In genomic region chr3:186807231-186807630, GRCh38 we compare ENCODE assay signal across 8 cellular contexts. TPM values are rescaled to one million over a fixed set of nuclear protein-coding genes. Genes with fewer than 3 reads are reported as not detected.
DNase-seq lines count a peak whose midpoint lies in the region; ATAC-seq and TF ChIP-seq lines count a peak whose summit lies in the region.

No MANE protein-coding gene starts in this region.

- TF ChIP-seq CTCF in GM06990 (IDR thresholded peaks at IDR 0.05; ENCODE audit: insufficient read depth, low read length, poor library complexity, severe bottlenecking): no peak
- TF ChIP-seq CTCF in colonic mucosa (IDR thresholded peaks at IDR 0.05): no peak
- TF ChIP-seq CTCF in neural crest cell (conservative IDR thresholded peaks at IDR 0.05): no peak

- H3K27ac ChIP-seq in colonic mucosa: no peak overlapping the region

- in situ Hi-C loops in ACHN (cut with HindIII; ENCODE audit: low pct_ligation_motif_present, low pct_unique_long_range_greater_than_20kb, low sequenced_read_pairs): no loop called here

- H3K27me3 ChIP-seq in GM06990 (replicated peaks; ENCODE audit: control insufficient read depth, insufficient read depth, low read length) (no peaks in the 10 kb centered on the region), colonic mucosa (no peaks in the 10 kb centered on the region)

- DNase-seq in GM06990 (ENCODE audit: extremely low read depth, insufficient read length) (no peak), MV-4-11 (lab: John Stamatoyannopoulos, UW) (peak; percentile 13), colonic mucosa (no peak), neural crest cell (ENCODE audit: low read depth, low spot score) (no peak), ACHN (no peak), NCI-H774 (lab: John Stamatoyannopoulos, UW) (no peak)

- H3K27me3 Mint-ChIP-seq in neural crest cell (ENCODE audit: low read depth): no peaks in the 10 kb centered on the region

- peak overlapping the region; percentile 98 for H3K4me3 Mint-ChIP-seq in neural crest cell

- H3K9me3 ChIP-seq in colonic mucosa: no peaks in the 10 kb centered on the region

- ATAC-seq in GM18498 (IDR thresholded peaks at IDR 0.05; ENCODE audit: unreplicated experiment) (no peak), HG02623 (IDR thresholded peaks at IDR 0.05; ENCODE audit: unreplicated experiment) (no peak)

- intact Hi-C loops in colonic mucosa (cut with DNase I): no loop called here

- H3K27ac Mint-ChIP-seq in neural crest cell (ENCODE audit: unreplicated experiment): no peak overlapping the region

- H3K36me3 Mint-ChIP-seq in neural crest cell (ENCODE audit: low read depth): peaks cover 6% of the 10 kb centered on the region

- H3K4me3 ChIP-seq in GM06990 (replicated peaks; ENCODE audit: low read depth, low read length): peak overlapping the region; percentile 92
- H3K4me3 ChIP-seq in colonic mucosa: peak overlapping the region; percentile 57

- H3K4me1 ChIP-seq in colonic mucosa: peaks cover 7% of the 10 kb centered on the region

- H3K36me3 ChIP-seq in GM06990 (ENCODE audit: control insufficient read depth, insufficient read depth, low read length): no peaks in the 10 kb centered on the region; the same call in 1 of the 2 replicates
- H3K36me3 ChIP-seq in colonic mucosa: no peaks in the 10 kb centered on the region

- no peaks in the 10 kb centered on the region for H3K9me3 Mint-ChIP-seq in neural crest cell

- H3K9ac ChIP-seq in colonic mucosa (ENCODE audit: low read depth in 2 of 2, low read length in 2 of 2): peak overlapping the region in 1 of 2 donors; percentile 82

- peaks cover 22% of the 10 kb centered on the region for H3K4me1 Mint-ChIP-seq in neural crest cell

RNA-seq across cellular contexts. Expression of gene RFC4, which starts 0.9 kb away (rescaled TPM):
- total RNA-seq in colonic mucosa (10 to 100 TPM; 13.4 to 40.4 TPM), neural crest cell (105 and 107 TPM in 2 replicates)

RNA-seq across cellular contexts. Expression of gene EIF4A2, which starts 23.9 kb away (rescaled TPM):
- total RNA-seq in colonic mucosa (100 to 1,000 TPM; 337 to 366 TPM), neural crest cell (364 and 369 TPM in 2 replicates)

RNA-seq across cellular contexts. Expression of gene ADIPOQ, which starts 35.3 kb away (rescaled TPM):
- total RNA-seq in colonic mucosa (under 1 TPM; 0.17 to 0.58 TPM), neural crest cell (not detected in 2 replicates)
